Comparison of ENCODE assay signal across 15 cellular contexts in the genomic region with DNA sequence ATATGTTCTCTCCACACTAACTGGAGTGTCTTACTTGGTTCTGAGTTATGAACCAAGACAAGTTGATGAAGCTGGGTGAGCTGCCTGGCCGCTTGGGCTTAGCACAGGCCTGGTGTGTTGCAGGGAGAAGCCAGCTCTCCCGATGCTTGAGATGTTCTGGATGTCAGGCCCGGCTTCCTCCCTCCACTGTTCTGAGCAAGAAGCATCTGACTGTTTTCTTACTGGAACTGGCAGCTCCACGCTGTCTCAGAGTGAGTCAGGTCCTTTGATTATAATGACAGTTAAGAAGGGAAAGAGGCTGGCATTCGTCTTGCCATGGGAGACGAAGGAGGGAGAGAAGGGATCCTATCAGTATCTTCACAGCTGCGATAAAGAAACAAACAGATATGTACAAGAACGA. TPM values are rescaled to one million over a fixed set of nuclear protein-coding genes. Genes with fewer than 3 reads are reported as not detected.
DNase-seq lines count a peak whose midpoint lies in the region; ATAC-seq, FAIRE-seq and TF ChIP-seq lines count a peak whose summit lies in the region.
"Had no signal": no experiment of that assay in that cellular context is flagged by ENCODE, and none has a peak within 500 bp of the region (broad histone marks: within the 10 kb centered on the region; RNA-seq: fewer than 3 reads in every experiment).

No MANE protein-coding gene starts in this region.

- intact Hi-C loops in CD4-positive, alpha-beta T cell (cut with DNase I, micrococcal nuclease) = loop anchor here in 1 of 2 experiments (10.0 kb wide), 2 partner anchors 233 to 263 kb away; no protein-coding TSS in a partner anchor
- intact Hi-C loops in esophagus muscularis mucosa (cut with DNase I) = no loop called here

- H3K27ac ChIP-seq in GM23248 (peak overlapping the region; percentile 84), astrocyte (ENCODE audit: low read depth, low read length) (peak overlapping the region; percentile 59), foreskin keratinocyte (no peak overlapping the region), right atrium auricular region (no peak overlapping the region), esophagus muscularis mucosa (replicated peaks in 1 of 4) (no peak overlapping the region)
- H3K27ac ChIP-seq in CD4-positive, alpha-beta T cell (ENCODE audit: low read depth, low read length) = no peak overlapping the region
- H3K27ac ChIP-seq: adrenal gland had no signal

- H3K4me1 ChIP-seq in GM23248 (ENCODE audit: insufficient read depth) (peaks cover 15% of the 10 kb centered on the region), astrocyte (ENCODE audit: insufficient read depth, low read length) (peaks cover 10% of the 10 kb centered on the region), foreskin keratinocyte (peaks cover 10% of the 10 kb centered on the region), skeletal muscle satellite cell (ENCODE audit: control insufficient read depth, insufficient read depth, low read length) (peaks cover 36% of the 10 kb centered on the region), right atrium auricular region (no peaks in the 10 kb centered on the region), esophagus muscularis mucosa (no peaks in the 10 kb centered on the region), HAP-1 (no peaks in the 10 kb centered on the region)
- H3K4me1 ChIP-seq: adrenal gland had no signal

- H3K27me3 ChIP-seq in GM23248 (replicated peaks; ENCODE audit: insufficient read depth) (no peaks in the 10 kb centered on the region), astrocyte (ENCODE audit: insufficient read depth, low read length) (no peaks in the 10 kb centered on the region), foreskin keratinocyte (no peaks in the 10 kb centered on the region), skeletal muscle satellite cell (ENCODE audit: control insufficient read depth, insufficient read depth, low read length) (no peaks in the 10 kb centered on the region), right atrium auricular region (no peaks in the 10 kb centered on the region), esophagus muscularis mucosa (no peaks in the 10 kb centered on the region), HAP-1 (ENCODE audit: low read depth) (no peaks in the 10 kb centered on the region)
- H3K27me3 ChIP-seq in CD4-positive, alpha-beta T cell (ENCODE audit: control insufficient read depth, insufficient read depth, low read length) = no peaks in the 10 kb centered on the region
- H3K27me3 ChIP-seq: adrenal gland had no signal

- no peaks in the 10 kb centered on the region for H3K9me3 Mint-ChIP-seq in astrocyte (ENCODE audit: unreplicated experiment)
- H3K9me3 Mint-ChIP-seq in CD4-positive, alpha-beta T cell = no peaks in the 10 kb centered on the region

- 25 to 29% methylated on average over 8 of the region's 8 CpGs for WGBS in GM23248 (ENCODE audit: low coverage in 1 of 2, low lambda C conversion rate in 2 of 2, missing lambda C conversion rate in 2 of 2), 2 experiments
- WGBS in esophagus muscularis mucosa = 87% methylated on average over 8 of the region's 8 CpGs

- DNase-seq in GM23248 (peak; percentile 86), astrocyte (ENCODE audit: low read depth) (peak; percentile 62), foreskin keratinocyte (no peak), right atrium auricular region (ENCODE audit: low spot score) (no peak), esophagus muscularis mucosa (ENCODE audit: extremely low spot score) (no peak), HAP-1 (ENCODE audit: low spot score in 2 of 2) (no peak)
- no peak for DNase-seq in CD4-positive, alpha-beta T cell
- DNase-seq: activated CD8-positive, alpha-beta memory T cell treated with anti-CD3 and anti-CD28 coated beads, Interleukin-2, amount 50 U/mL, for 48 hours; H7; NCI-H1417 treated with DMSO at 0.1 percent for 48 hours; NCI-H69; right cardiac atrium; SHP77 treated with DMSO at 0.1 percent for 48 hours had no signal

- H3K4me2 ChIP-seq in GM23248 (ENCODE audit: unreplicated experiment) (peak overlapping the region; percentile 29), astrocyte (ENCODE audit: low read length) (peak overlapping the region; percentile 37), skeletal muscle satellite cell (ENCODE audit: low read length) (peak overlapping the region; percentile 41)

- H3K79me2 ChIP-seq in GM23248 (ENCODE audit: insufficient read depth) = no peaks in the 10 kb centered on the region
- no peaks in the 10 kb centered on the region for H3K79me2 ChIP-seq in astrocyte (ENCODE audit: insufficient read depth, low read length)

- H3K9ac ChIP-seq in GM23248 = peak overlapping the region; percentile 63
- H3K9ac ChIP-seq in astrocyte (ENCODE audit: low read length) = peak overlapping the region; percentile 35
- H3K9ac ChIP-seq in skeletal muscle satellite cell (ENCODE audit: low read depth, low read length) = peak overlapping the region; percentile 64

- peak; percentile 76 for ATAC-seq in foreskin keratinocyte
- ATAC-seq in CD4-positive, alpha-beta T cell (ENCODE audit: poor library complexity) = no peak
- ATAC-seq: right cardiac atrium had no signal

- TF ChIP-seq CTCF in astrocyte (IDR thresholded peaks at IDR 0.05; ENCODE audit: insufficient read depth, low read depth, low read length) = no peak
- no peak for TF ChIP-seq CTCF in foreskin keratinocyte (conservative IDR thresholded peaks at IDR 0.05)
- no peak for TF ChIP-seq CTCF in right atrium auricular region (IDR thresholded peaks at IDR 0.05)
- TF ChIP-seq CTCF in CD4-positive, alpha-beta T cell (IDR thresholded peaks at IDR 0.05) = no peak
- no peak for TF ChIP-seq CTCF in esophagus muscularis mucosa (IDR thresholded peaks at IDR 0.05)

- TF ChIP-seq POLR2A in esophagus muscularis mucosa (IDR thresholded peaks at IDR 0.05; ENCODE audit: low read depth) = no peak

- no peak overlapping the region for H3K4me3 Mint-ChIP-seq in astrocyte (ENCODE audit: unreplicated experiment)
- no peak overlapping the region for H3K4me3 Mint-ChIP-seq in CD4-positive, alpha-beta T cell

- H3K9me2 ChIP-seq in GM23248 (ENCODE audit: insufficient read depth) = no peaks in the 10 kb centered on the region

- POLR2A ChIA-PET in CD4-positive, alpha-beta T cell (lab: Charles Lee) = interaction anchor here (0.7 kb wide), 1 partner anchor 47 kb away, joined by 3 read pairs; no protein-coding TSS in a partner anchor

- H3K4me3 ChIP-seq in GM23248 = no peak overlapping the region
- H3K4me3 ChIP-seq in astrocyte (ENCODE audit: insufficient read depth, low read depth, low read length) = no peak overlapping the region
- H3K4me3 ChIP-seq in skeletal muscle satellite cell (ENCODE audit: low read length) = no peak overlapping the region
- no peak overlapping the region for H3K4me3 ChIP-seq in right atrium auricular region
- no peak overlapping the region for H3K4me3 ChIP-seq in esophagus muscularis mucosa
- H3K4me3 ChIP-seq in HAP-1 = no peak overlapping the region
- H3K4me3 ChIP-seq: adrenal gland had no signal

- TF ChIP-seq EP300 in esophagus muscularis mucosa (IDR thresholded peaks at IDR 0.05) = no peak

- H3K36me3 Mint-ChIP-seq in astrocyte (ENCODE audit: low read depth, unreplicated experiment) = peaks cover 14% of the 10 kb centered on the region
- H3K36me3 Mint-ChIP-seq in CD4-positive, alpha-beta T cell (ENCODE audit: low read depth) = peaks cover 77% of the 10 kb centered on the region

- H2AFZ ChIP-seq in GM23248 = peak overlapping the region; percentile 66
- H2AFZ ChIP-seq in astrocyte (ENCODE audit: low read depth, low read length) = no peak overlapping the region

- CTCF ChIA-PET in CD4-positive, alpha-beta T cell (lab: Charles Lee) = no interaction called here

- H3K36me3 ChIP-seq in GM23248 (ENCODE audit: low read depth) (no peaks in the 10 kb centered on the region), astrocyte (ENCODE audit: insufficient read depth, low read length) (peaks cover 28% of the 10 kb centered on the region), skeletal muscle satellite cell (ENCODE audit: insufficient read depth, low read length) (peaks cover 63% of the 10 kb centered on the region), right atrium auricular region (no peaks in the 10 kb centered on the region), esophagus muscularis mucosa (peaks cover 0 to 11% (median 4%) of the 10 kb centered on the region in 4 donors), HAP-1 (replicated peaks) (no peaks in the 10 kb centered on the region)

- H3K27me3 Mint-ChIP-seq in astrocyte (ENCODE audit: low read depth, unreplicated experiment) = no peaks in the 10 kb centered on the region
- no peaks in the 10 kb centered on the region for H3K27me3 Mint-ChIP-seq in CD4-positive, alpha-beta T cell

- peak overlapping the region; percentile 67 for H3K27ac Mint-ChIP-seq in astrocyte (ENCODE audit: unreplicated experiment)
- no peak overlapping the region for H3K27ac Mint-ChIP-seq in CD4-positive, alpha-beta T cell

- H3F3A ChIP-seq in GM23248 (ENCODE audit: insufficient read depth) = peaks cover 20% of the 10 kb centered on the region

- in situ Hi-C loops in GM23248 (cut with MboI) = no loop called here
- in situ Hi-C loops in HAP-1 (cut with MboI; ENCODE audit: low sequenced_read_pairs) = no loop called here

- peaks cover 12% of the 10 kb centered on the region for H3K4me1 Mint-ChIP-seq in astrocyte (ENCODE audit: low read depth, unreplicated experiment)
- H3K4me1 Mint-ChIP-seq in CD4-positive, alpha-beta T cell (ENCODE audit: low read depth) = no peaks in the 10 kb centered on the region

- H3K9me3 ChIP-seq in GM23248 (ENCODE audit: low read depth) (no peaks in the 10 kb centered on the region), astrocyte (ENCODE audit: insufficient read depth, low read depth, low read length) (no peaks in the 10 kb centered on the region), skeletal muscle satellite cell (replicated peaks; ENCODE audit: low read length) (no peaks in the 10 kb centered on the region), right atrium auricular region (no peaks in the 10 kb centered on the region), esophagus muscularis mucosa (no peaks in the 10 kb centered on the region), HAP-1 (no peaks in the 10 kb centered on the region)
- no peaks in the 10 kb centered on the region for H3K9me3 ChIP-seq in CD4-positive, alpha-beta T cell (ENCODE audit: control insufficient read depth, low read length)
- H3K9me3 ChIP-seq: adrenal gland had no signal

- no peaks in the 10 kb centered on the region for H4K20me1 ChIP-seq in GM23248 (ENCODE audit: insufficient read depth)
- H4K20me1 ChIP-seq in astrocyte (ENCODE audit: insufficient read depth, low read length) = no peaks in the 10 kb centered on the region

- FAIRE-seq in astrocyte (lab: Jason Lieb, UNC) = peak; percentile 86

RNA-seq across cellular contexts. Expression of gene CRTAM, which starts 46.5 kb away (rescaled TPM):
- total RNA-seq in GM23248 (2014; rRNA removed; shearing (Covaris generic)) = not detected in 2 replicates
- polyA plus RNA-seq in GM23248 (2016; fragmentation: Nextera tagmentation; extraction: Ambion mirVana) (not detected in 2 replicates), foreskin keratinocyte (not detected in 2 replicates)
- total RNA-seq in astrocyte (not detected in 2 replicates), foreskin keratinocyte (not detected in 2 replicates), right atrium auricular region (under 1 TPM in 1 of 2 donors, not detected in 1; 0.24 TPM), esophagus muscularis mucosa (under 1 TPM in 1 of 4 donors, not detected in 3; 0.23 TPM)
- 1.1 TPM in 1 of 2 replicates, not detected in the other for total RNA-seq in skeletal muscle satellite cell (2012; rRNA removed)
- total RNA-seq in CD4-positive, alpha-beta T cell = 1 to 10 TPM in 1 of 2 experiments, under 1 TPM in 1; 0.70 to 1.3 TPM
- polyA plus RNA-seq: right cardiac atrium had no signal

Comparison
In these comparisons a context has a peak if more than half of its experiments do, and no peak if none do; other contexts are left out.
1. DNase-seq: peak in GM23248 (single experiment) and astrocyte (single experiment); none in foreskin keratinocyte (0 of 2), right atrium auricular region (single experiment), CD4-positive, alpha-beta T cell (0 of 10), esophagus muscularis mucosa (single experiment) and HAP-1 (0 of 2).
2. H3K27ac ChIP-seq: peak in GM23248 (single experiment) and astrocyte (single experiment); none in foreskin keratinocyte (single experiment), right atrium auricular region (0 of 2), CD4-positive, alpha-beta T cell (single experiment) and esophagus muscularis mucosa (0 of 4).
3. Peak in every context shown above with its lines, with median percentiles within 50 percentile points of each other: H3K4me2 ChIP-seq and H3K9ac ChIP-seq.